15 cellular contexts compared by ENCODE assay signal in genomic region chr5:97968346-97968745, GRCh38.
DNase-seq lines count a peak whose midpoint lies in the region; ATAC-seq and TF ChIP-seq lines count a peak whose summit lies in the region.
"Had no signal": no experiment of that assay in that cellular context is flagged by ENCODE, and none has a peak within 500 bp of the region (broad histone marks: within the 10 kb centered on the region; RNA-seq: fewer than 3 reads in every experiment).

No MANE protein-coding gene starts in this region.

- TF ChIP-seq RAD21 in IMR-90 (IDR thresholded peaks at IDR 0.05; ENCODE audit: low read length): no peak

- H2BK20ac ChIP-seq in IMR-90 (ENCODE audit: low read depth, low read length): no peak overlapping the region

- H3K9me3 ChIP-seq in IMR-90 (ENCODE audit: control insufficient read depth, insufficient read depth, low read length): no peaks in the 10 kb centered on the region; the same call in 1 of the 2 replicates
- H3K9me3 ChIP-seq: BLaER1 had no signal

- no peak overlapping the region for H3K14ac ChIP-seq in IMR-90 (replicated peaks; ENCODE audit: low read depth, low read length)

- H3K27ac ChIP-seq in IMR-90 (ENCODE audit: insufficient read depth, low read length): no peak overlapping the region
- H3K27ac ChIP-seq: BLaER1, HL-60 had no signal

- no peak overlapping the region for H3K18ac ChIP-seq in IMR-90 (ENCODE audit: low read depth, low read length)

- no peak overlapping the region for H2BK120ac ChIP-seq in IMR-90 (ENCODE audit: low read depth, low read length)

- no peaks in the 10 kb centered on the region for H3K36me3 ChIP-seq in IMR-90 (ENCODE audit: control insufficient read depth, insufficient read depth, low read length)
- H3K36me3 ChIP-seq: BLaER1 had no signal

- no peak overlapping the region for H4K91ac ChIP-seq in IMR-90 (ENCODE audit: insufficient read depth, low read depth, low read length)

- H4K20me1 ChIP-seq in IMR-90 (ENCODE audit: insufficient read depth, low read length): no peaks in the 10 kb centered on the region
- H4K20me1 ChIP-seq: BLaER1 had no signal

- H3K4ac ChIP-seq in IMR-90 (ENCODE audit: low read depth, low read length): no peak overlapping the region

- H4K8ac ChIP-seq in IMR-90 (ENCODE audit: low read depth in 2 of 2, low read length in 2 of 2): no peak overlapping the region

- no CpG with 5 or more reads among the region's 2 CpGs for WGBS in IMR-90 (ENCODE audit: extremely low coverage in 2 of 2, insufficient read length in 1 of 2), 2 experiments

- no peaks in the 10 kb centered on the region for H3K9me1 ChIP-seq in IMR-90 (ENCODE audit: insufficient read depth, low read length)

- H3K4me3 ChIP-seq in AG10803 (ENCODE audit: low read length) (no peak overlapping the region), IMR-90 (ENCODE audit: insufficient read depth, low read depth, low read length) (no peak overlapping the region), epithelial cell of esophagus (ENCODE audit: low read length) (no peak overlapping the region)
- H3K4me3 ChIP-seq: BLaER1, GM12878, K562 had no signal

- H3K56ac ChIP-seq in IMR-90 (ENCODE audit: extremely low read depth, insufficient read depth, low read length): no peak overlapping the region

- no peak overlapping the region for H3K4me2 ChIP-seq in IMR-90 (ENCODE audit: low read depth, low read length)
- H3K4me2 ChIP-seq: BLaER1 had no signal

- H2AFZ ChIP-seq in IMR-90 (replicated peaks; ENCODE audit: low read length, poor library complexity): no peak overlapping the region

- no peaks in the 10 kb centered on the region for H3K27me3 ChIP-seq in IMR-90 (ENCODE audit: control insufficient read depth, insufficient read depth, low read length)
- H3K27me3 ChIP-seq: BLaER1 had no signal

- H2AK5ac ChIP-seq in IMR-90 (ENCODE audit: low read depth, low read length): no peak overlapping the region

- H4K5ac ChIP-seq in IMR-90 (ENCODE audit: low read depth, low read length): no peak overlapping the region

- H2AK9ac ChIP-seq in IMR-90 (replicated peaks; ENCODE audit: low read depth, low read length, poor library complexity): no peak overlapping the region

- ATAC-seq in IMR-90 (ENCODE audit: low read depth) (no peak), Right ventricle myocardium superior (ENCODE audit: poor library complexity) (no peak)
- ATAC-seq: GM12878, K562 had no signal

- POLR2A ChIA-PET in IMR-90 (lab: Charles Lee; ENCODE audit: unreplicated experiment): no interaction called here

- no peak overlapping the region for H2BK5ac ChIP-seq in IMR-90 (ENCODE audit: low read depth, low read length, poor library complexity, severe bottlenecking)

- dilution Hi-C loops in IMR-90 (cut with HindIII; ENCODE audit: low sequenced_read_pairs, unreplicated experiment): no loop called here

- no peak overlapping the region for H3K9ac ChIP-seq in IMR-90 (ENCODE audit: low read depth, low read length)
- H3K9ac ChIP-seq: BLaER1 had no signal

- no peak for TF ChIP-seq CTCF in AG10803 (conservative IDR thresholded peaks at IDR 0.05; ENCODE audit: low read length)
- TF ChIP-seq CTCF in IMR-90 (conservative IDR thresholded peaks at IDR 0.05; ENCODE audit: low read depth, low read length): no peak
- TF ChIP-seq CTCF in epithelial cell of esophagus (IDR thresholded peaks at IDR 0.05; ENCODE audit: insufficient read depth, low read depth, low read length, missing control alignments): no peak

- BruUV-seq in IMR-90 (replicated peaks; lab: Mats Ljungman, UMichigan): no TSS peak

- DNase-seq in AG10803 (ENCODE audit: low read depth) (peak; percentile 1), IMR-90 (peak; percentile 22), epithelial cell of esophagus (ENCODE audit: low read depth) (peak; percentile 2), Right ventricle myocardium superior (no peak), AG08396 (ENCODE audit: low spot score) (no peak)
- no peak for DNase-seq in activated effector memory CD4-positive, alpha-beta T cell treated with anti-CD3 and anti-CD28 coated beads, Interleukin-2, amount 50 U/mL, for 16 hours
- DNase-seq: CD4-positive, alpha-beta memory T cell; DMS153; DMS79 treated with DMSO at 0.1 percent for 48 hours; EL; HCEC 1CT had no signal

- no peak for TF ChIP-seq POLR2A in IMR-90 (IDR thresholded peaks at IDR 0.05; ENCODE audit: low read depth, low read length)

- intact Hi-C loops in IMR-90 (cut with micrococcal nuclease) (no loop called here), Right ventricle myocardium superior (cut with DNase I) (no loop called here)

- no peak overlapping the region for H2BK15ac ChIP-seq in IMR-90 (ENCODE audit: low read depth, low read length)

- no peaks in the 10 kb centered on the region for H3K79me1 ChIP-seq in IMR-90 (ENCODE audit: low read depth in 1 of 2, low read length in 2 of 2)

- CTCF ChIA-PET in IMR-90 (lab: Yijun Ruan, JAX): no interaction called here

- no peaks in the 10 kb centered on the region for H3K4me1 ChIP-seq in IMR-90 (ENCODE audit: control insufficient read depth, insufficient read depth, low read length)
- H3K4me1 ChIP-seq: BLaER1 had no signal

- H3K23ac ChIP-seq in IMR-90 (ENCODE audit: low read depth, low read length): no peak overlapping the region

- in situ Hi-C loops in IMR-90 (cut with MboI; ENCODE audit: low sequenced_read_pairs): no loop called here

TF ChIP-seq in IMR-90, 13 proteins besides CTCF, POLR2A, EP300 and RAD21:
- TF ChIP-seq SMC3 (IDR thresholded peaks at IDR 0.05; ENCODE audit: low read depth, low read length) (no peak), CHD1 (IDR thresholded peaks at IDR 0.05; ENCODE audit: low read depth, low read length) (no peak), BHLHE40 (IDR thresholded peaks at IDR 0.05; ENCODE audit: low read depth, low read length) (no peak), FOS (IDR thresholded peaks at IDR 0.05; ENCODE audit: low read depth, low read length) (no peak), ELK1 (IDR thresholded peaks at IDR 0.05; ENCODE audit: borderline replicate concordance, low read depth, low read length) (no peak), USF2 (IDR thresholded peaks at IDR 0.05; ENCODE audit: low read depth, low read length) (no peak), RFX5 (IDR thresholded peaks at IDR 0.05; ENCODE audit: low read depth, low read length) (no peak), MAFK (IDR thresholded peaks at IDR 0.05; ENCODE audit: low read depth, low read length) (no peak), RCOR1 (IDR thresholded peaks at IDR 0.05; ENCODE audit: insufficient replicate concordance, low read length) (no peak), MXI1 (IDR thresholded peaks at IDR 0.05; ENCODE audit: borderline replicate concordance, low read depth, low read length) (no peak), CEBPB (IDR thresholded peaks at IDR 0.05; ENCODE audit: low read depth, low read length) (no peak), NFE2L2 (IDR thresholded peaks at IDR 0.05; ENCODE audit: low read depth, low read length) (no peak), MAZ (IDR thresholded peaks at IDR 0.05; ENCODE audit: borderline replicate concordance, low read depth, low read length) (no peak)

Comparison
In these comparisons a context has a peak if more than half of its experiments do, and no peak if none do; other contexts are left out.
1. DNase-seq: peak in AG10803 (single experiment), IMR-90 (single experiment) and epithelial cell of esophagus (single experiment); none in Right ventricle myocardium superior (single experiment), activated effector memory CD4-positive, alpha-beta T cell treated with anti-CD3 and anti-CD28 coated beads, Interleukin-2, amount 50 U/mL, for 16 hours (single experiment) and AG08396 (single experiment).